ENCODE assay signal across 28 cellular contexts in the genomic region with DNA sequence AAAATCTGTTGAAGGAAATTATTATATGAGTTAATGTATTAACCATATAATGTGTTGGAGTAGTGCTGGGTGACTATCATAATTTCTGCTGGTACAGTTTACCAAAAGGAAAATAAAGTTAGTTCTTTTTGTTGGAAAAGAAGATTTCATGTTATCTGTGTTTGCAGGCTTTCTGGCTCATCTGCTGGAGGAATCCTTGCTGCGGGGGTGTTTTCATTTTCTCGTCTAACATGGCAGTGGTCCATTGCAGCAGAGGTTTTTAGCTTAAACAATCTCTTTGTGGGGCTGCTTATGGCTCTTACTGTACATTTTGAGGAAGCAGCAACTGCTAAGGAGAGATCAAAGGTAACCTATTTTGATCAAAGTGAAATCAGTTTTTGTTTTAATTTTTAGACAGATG.
"Had no signal": no experiment of that assay in that cellular context is flagged by ENCODE, and none has a peak within 500 bp of the region (broad histone marks: within the 10 kb centered on the region; RNA-seq: fewer than 3 reads in every experiment).

No MANE protein-coding gene starts in this region.

- DNase-seq: activated B cell treated with CpG ODN at 0.5 μM for 24 hours; activated CD4-positive, alpha-beta T cell treated with anti-CD3 and anti-CD28 coated beads for 48 hours; activated CD4-positive, alpha-beta T cell treated with anti-CD3 and anti-CD28 coated beads, Interleukin-2, amount 50 U/mL, for 1 hour; activated CD4-positive, alpha-beta T cell treated with anti-CD3 and anti-CD28 coated beads, Interleukin-2, amount 50 U/mL, for 48 hours; activated CD8-positive, alpha-beta memory T cell treated with anti-CD3 and anti-CD28 coated beads for 24 hours; activated CD8-positive, alpha-beta T cell treated with anti-CD3 and anti-CD28 coated beads for 36 hours; activated effector memory CD4-positive, alpha-beta T cell treated with Interleukin-2 at 50 U/mL for 16 hours; activated gamma-delta T cell treated with Interleukin-2 at 50 U/mL for 16 hours; activated naive CD4-positive, alpha-beta T cell treated with Interleukin-2 at 50 U/mL for 16 hours; activated naive CD8-positive, alpha-beta T cell treated with anti-CD3 and anti-CD28 coated beads for 36 hours; activated naive CD8-positive, alpha-beta T cell treated with anti-CD3 and anti-CD28 coated beads, Interleukin-2, amount 50 U/mL, for 24 hours; activated T-cell treated with anti-CD3 and anti-CD28 coated beads, Interleukin-2, amount 50 U/mL, for 4 hours; adrenal gland; central memory CD4-positive, alpha-beta T cell; cerebellar nuclear complex; colonic mucosa; effector CD8-positive, alpha-beta T cell; esophagus squamous epithelium; foreskin fibroblast; heart right ventricle; T-cell; T1000; WERI-Rb-1 had no signal

- H3K27ac Mint-ChIP-seq: activated B cell treated with CpG ODN at 0.5 μM for 24 hours; activated CD8-positive, alpha-beta T cell treated with anti-CD3 and anti-CD28 coated beads for 36 hours; activated naive CD4-positive, alpha-beta T cell treated with anti-CD3 and anti-CD28 coated beads, Interleukin-2, amount 50 U/mL, for 24 hours; activated naive CD8-positive, alpha-beta T cell treated with anti-CD3 and anti-CD28 coated beads for 36 hours; activated naive CD8-positive, alpha-beta T cell treated with anti-CD3 and anti-CD28 coated beads, Interleukin-2, amount 50 U/mL, for 24 hours; activated T-helper 17 cell treated with anti-CD3 and anti-CD28 coated beads, Interleukin-2, amount 50 U/mL, for 72 hours; brain; T-cell; T-helper 1 cell treated with Interleukin-12 subunit alpha and Interleukin-12 subunit beta and Interleukin-4 antibody, amounts not matched to agents 30 μg/mL and 1 μg/mL, for 36 hours; T-helper 2 cell treated with Interferon-gamma antibody and Interleukin-4, amounts not matched to agents 5 μg/mL and 100 μg/mL, for 36 hours had no signal

- H3K9me3 Mint-ChIP-seq: activated B cell treated with CpG ODN at 0.5 μM for 24 hours; activated CD8-positive, alpha-beta T cell treated with anti-CD3 and anti-CD28 coated beads for 36 hours; activated naive CD4-positive, alpha-beta T cell treated with anti-CD3 and anti-CD28 coated beads, Interleukin-2, amount 50 U/mL, for 24 hours; activated naive CD8-positive, alpha-beta T cell treated with anti-CD3 and anti-CD28 coated beads for 36 hours; activated naive CD8-positive, alpha-beta T cell treated with anti-CD3 and anti-CD28 coated beads, Interleukin-2, amount 50 U/mL, for 24 hours; activated T-cell treated with anti-CD3 and anti-CD28 coated beads, Interleukin-2, amount 50 U/mL, for 4 hours; activated T-helper 17 cell treated with anti-CD3 and anti-CD28 coated beads, Interleukin-2, amount 50 U/mL, for 72 hours; brain; T-cell; T-helper 1 cell treated with Interleukin-12 subunit alpha and Interleukin-12 subunit beta and Interleukin-4 antibody, amounts not matched to agents 30 μg/mL and 1 μg/mL, for 36 hours; T-helper 2 cell treated with Interferon-gamma antibody and Interleukin-4, amounts not matched to agents 5 μg/mL and 100 μg/mL, for 36 hours had no signal

- H3K4me3 Mint-ChIP-seq: activated B cell treated with CpG ODN at 0.5 μM for 24 hours; activated CD8-positive, alpha-beta T cell treated with anti-CD3 and anti-CD28 coated beads for 36 hours; activated naive CD4-positive, alpha-beta T cell treated with anti-CD3 and anti-CD28 coated beads, Interleukin-2, amount 50 U/mL, for 24 hours; activated naive CD8-positive, alpha-beta T cell treated with anti-CD3 and anti-CD28 coated beads for 36 hours; activated naive CD8-positive, alpha-beta T cell treated with anti-CD3 and anti-CD28 coated beads, Interleukin-2, amount 50 U/mL, for 24 hours; activated T-cell treated with anti-CD3 and anti-CD28 coated beads, Interleukin-2, amount 50 U/mL, for 4 hours; activated T-helper 17 cell treated with anti-CD3 and anti-CD28 coated beads, Interleukin-2, amount 50 U/mL, for 72 hours; brain; T-cell; T-helper 1 cell treated with Interleukin-12 subunit alpha and Interleukin-12 subunit beta and Interleukin-4 antibody, amounts not matched to agents 30 μg/mL and 1 μg/mL, for 36 hours; T-helper 2 cell treated with Interferon-gamma antibody and Interleukin-4, amounts not matched to agents 5 μg/mL and 100 μg/mL, for 36 hours had no signal

- H3K4me1 Mint-ChIP-seq: activated B cell treated with CpG ODN at 0.5 μM for 24 hours had no signal

- H3K27me3 Mint-ChIP-seq: activated B cell treated with CpG ODN at 0.5 μM for 24 hours; activated CD8-positive, alpha-beta T cell treated with anti-CD3 and anti-CD28 coated beads for 36 hours; activated naive CD4-positive, alpha-beta T cell treated with anti-CD3 and anti-CD28 coated beads, Interleukin-2, amount 50 U/mL, for 24 hours; activated naive CD8-positive, alpha-beta T cell treated with anti-CD3 and anti-CD28 coated beads for 36 hours; activated naive CD8-positive, alpha-beta T cell treated with anti-CD3 and anti-CD28 coated beads, Interleukin-2, amount 50 U/mL, for 24 hours; activated T-helper 17 cell treated with anti-CD3 and anti-CD28 coated beads, Interleukin-2, amount 50 U/mL, for 72 hours; brain; T-cell had no signal
